In the genomic region with DNA sequence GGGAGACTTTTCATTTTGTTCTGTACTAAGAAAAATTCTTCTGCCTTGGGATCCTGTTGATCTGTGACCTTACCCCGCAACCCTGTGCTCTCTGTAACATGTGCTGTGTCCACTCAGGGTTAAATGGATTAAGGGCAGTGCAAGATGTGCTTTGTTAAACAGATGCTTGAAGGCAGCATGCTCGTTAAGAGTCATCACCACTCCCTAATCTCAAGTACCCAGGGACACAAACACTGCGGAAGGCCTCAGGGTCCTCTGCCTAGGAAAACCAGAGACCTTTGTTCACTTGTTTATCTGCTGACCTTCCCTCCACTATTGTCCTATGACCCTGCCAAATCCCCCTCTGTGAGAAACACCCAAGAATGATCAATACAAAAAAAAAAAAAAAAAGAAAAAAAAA, we compare ENCODE assay signal across 8 cellular contexts. TPM values are rescaled to one million over a fixed set of nuclear protein-coding genes. Genes with fewer than 3 reads are reported as not detected.
DNase-seq lines count a peak whose midpoint lies in the region; ATAC-seq, FAIRE-seq and TF ChIP-seq lines count a peak whose summit lies in the region.
"Not testable (repeated sequence)": the region's sequence is repeated elsewhere in the genome, so short reads cannot be mapped to it uniquely, and the experiment has no call there.

No MANE protein-coding gene starts in this region.

- TF ChIP-seq CTCF in A549 (IDR thresholded peaks at IDR 0.05); RWPE2 (IDR thresholded peaks at IDR 0.05; ENCODE audit: poor library complexity, severe bottlenecking); glutamatergic neuron (IDR thresholded peaks at IDR 0.05; ENCODE audit: partially characterized antibody, unreplicated experiment); smooth muscle cell (IDR thresholded peaks at IDR 0.05; ENCODE audit: borderline replicate concordance, insufficient read depth, poor library complexity, severe bottlenecking); type B pancreatic cell (conservative IDR thresholded peaks at IDR 0.05): not testable (repeated sequence)

- H3K9ac ChIP-seq in adipocyte (ENCODE audit: low read length) (peak overlapping the region; percentile 71), smooth muscle cell (ENCODE audit: low read depth) (peak overlapping the region; percentile 76)

- DNase-seq in A549 (ENCODE audit: low read depth in 1 of 2, low spot score in 1 of 2); RWPE2 (ENCODE audit: low spot score); adipocyte (ENCODE audit: low read depth); glutamatergic neuron; smooth muscle cell (lab: John Stamatoyannopoulos, UW; ENCODE audit: unreplicated experiment); type B pancreatic cell (ENCODE audit: extremely low spot score, unreplicated experiment): not testable (repeated sequence)

- not testable (repeated sequence) for H3K27me3 Mint-ChIP-seq in glutamatergic neuron (ENCODE audit: unreplicated experiment); type B pancreatic cell

- CTCF ChIA-PET in A549 (lab: Yijun Ruan, JAX): interaction anchor here (1.2 kb wide), 1 partner anchor 12 kb away, joined by 4 read pairs; no protein-coding TSS in a partner anchor

- WGBS in A549 (ENCODE audit: missing lambda C conversion rate): 74% methylated on average over 1 of the region's 3 CpGs
- 56 to 75% methylated on average over 1 of the region's 3 CpGs for WGBS in ectodermal cell, 2 experiments
- WGBS in mesodermal cell (ENCODE audit: insufficient coverage in 2 of 2), 2 experiments: no CpG with 5 or more reads among the region's 3 CpGs
- 50% methylated on average over 1 of the region's 3 CpGs for WGBS in smooth muscle cell (ENCODE audit: low lambda C conversion rate)

- not testable (repeated sequence) for H3K27ac ChIP-seq in A549
- H3K27ac ChIP-seq in RWPE2 (ENCODE audit: poor library complexity, severe bottlenecking) (peak overlapping the region; percentile 81), ectodermal cell (ENCODE audit: insufficient read depth, low read depth, low read length, poor library complexity, severe bottlenecking) (peak overlapping the region; percentile 69), mesodermal cell (ENCODE audit: low read depth, low read length, severe bottlenecking) (peak overlapping the region; percentile 29), smooth muscle cell (ENCODE audit: low read depth) (peak overlapping the region; percentile 95)

- ATAC-seq in A549; RWPE2 (ENCODE audit: low read depth): not testable (repeated sequence)

- H3K4me3 ChIP-seq in A549; RWPE2 (ENCODE audit: severe bottlenecking); adipocyte (ENCODE audit: low read length); ectodermal cell (ENCODE audit: insufficient read depth, low read depth, low read length); mesodermal cell (ENCODE audit: extremely low read depth, insufficient read depth, low read length, poor library complexity, severe bottlenecking); smooth muscle cell: not testable (repeated sequence)

- H3K4me2 ChIP-seq in A549 (peak overlapping the region; percentile 57), smooth muscle cell (peak overlapping the region; percentile 60)

- H3K4me1 ChIP-seq in A549 (peaks cover 35% of the 10 kb centered on the region), RWPE2 (ENCODE audit: insufficient read depth, poor library complexity, severe bottlenecking) (peaks cover 35% of the 10 kb centered on the region), adipocyte (ENCODE audit: control insufficient read depth, insufficient read depth, low read length) (peaks cover 31% of the 10 kb centered on the region), smooth muscle cell (ENCODE audit: low read depth) (peaks cover 23% of the 10 kb centered on the region)
- not testable (repeated sequence) for H3K4me1 ChIP-seq in ectodermal cell (ENCODE audit: control insufficient read depth, insufficient read depth, low read length); mesodermal cell (ENCODE audit: control insufficient read depth, insufficient read depth, low read length, poor library complexity, severe bottlenecking)

- H4K20me1 ChIP-seq in smooth muscle cell (ENCODE audit: low read depth): not testable (repeated sequence)

- not testable (repeated sequence) for FAIRE-seq in A549 (lab: Jason Lieb, UNC)

- H3K79me2 ChIP-seq in smooth muscle cell (ENCODE audit: low read depth): peaks cover 44% of the 10 kb centered on the region

- not testable (repeated sequence) for H3K27me3 ChIP-seq in RWPE2 (ENCODE audit: insufficient read depth, poor library complexity, severe bottlenecking); adipocyte (replicated peaks; ENCODE audit: control insufficient read depth, insufficient read depth, low read length); ectodermal cell (ENCODE audit: control insufficient read depth, insufficient read depth, low read length, poor library complexity, severe bottlenecking); smooth muscle cell (ENCODE audit: low read depth)

- not testable (repeated sequence) for TF ChIP-seq POLR2A in A549 (IDR thresholded peaks at IDR 0.05; ENCODE audit: low read length)

- not testable (repeated sequence) for TF ChIP-seq RAD21 in A549 (conservative IDR thresholded peaks at IDR 0.05 in 1 of 2, IDR thresholded peaks at IDR 0.05 in 1 of 2)

- H3K4me1 Mint-ChIP-seq in glutamatergic neuron (ENCODE audit: low read depth, unreplicated experiment): not testable (repeated sequence)
- H3K4me1 Mint-ChIP-seq in type B pancreatic cell (ENCODE audit: unreplicated experiment): peaks cover 27% of the 10 kb centered on the region

- H3K36me3 ChIP-seq in RWPE2 (ENCODE audit: low read depth); adipocyte (ENCODE audit: control insufficient read depth, insufficient read depth, low read length, severe bottlenecking); ectodermal cell (ENCODE audit: control insufficient read depth, insufficient read depth, low read length); mesodermal cell (ENCODE audit: control insufficient read depth, insufficient read depth, low read length); smooth muscle cell (ENCODE audit: low read depth): not testable (repeated sequence)

- not testable (repeated sequence) for TF ChIP-seq EP300 in A549 (IDR thresholded peaks at IDR 0.05)

- H3K27ac Mint-ChIP-seq in glutamatergic neuron (ENCODE audit: unreplicated experiment): peak overlapping the region; percentile 83
- peak overlapping the region; percentile 88 for H3K27ac Mint-ChIP-seq in type B pancreatic cell

- H3K36me3 Mint-ChIP-seq in glutamatergic neuron (ENCODE audit: unreplicated experiment): not testable (repeated sequence)
- peaks cover 30% of the 10 kb centered on the region for H3K36me3 Mint-ChIP-seq in type B pancreatic cell

- POLR2A ChIA-PET in A549 (lab: Yijun Ruan, JAX): interaction anchor here (0.7 kb wide), 1 partner anchor 14 kb away, joined by 3 read pairs; no protein-coding TSS in a partner anchor

- not testable (repeated sequence) for H3K9me3 ChIP-seq in A549; RWPE2 (ENCODE audit: severe bottlenecking); adipocyte (ENCODE audit: control insufficient read depth, low read length); ectodermal cell (ENCODE audit: control insufficient read depth, low read length); mesodermal cell (ENCODE audit: control insufficient read depth, low read length); smooth muscle cell (replicated peaks; ENCODE audit: low read depth)

- not testable (repeated sequence) for H3K4me3 Mint-ChIP-seq in glutamatergic neuron (ENCODE audit: unreplicated experiment); type B pancreatic cell

- H3K9me3 Mint-ChIP-seq in glutamatergic neuron (ENCODE audit: unreplicated experiment); type B pancreatic cell: not testable (repeated sequence)

- not testable (repeated sequence) for H2AFZ ChIP-seq in smooth muscle cell (ENCODE audit: low read depth)

- not testable (repeated sequence) for H3F3A ChIP-seq in smooth muscle cell (ENCODE audit: low read depth)

RNA-seq across cellular contexts. Expression of gene GLUD1, which starts 13.1 kb away (rescaled TPM):
- polyA plus RNA-seq in A549 (2011; rRNA removed) (117 and 118 TPM in 2 replicates), A549 (2017; fragmentation: RNase III; extraction: RNeasy Plus Mini Kit Qiagen cat#74134 plus additional on column Dnase treatment) (71.6 to 74.4 TPM (median 72.7 TPM) in 3 replicates), smooth muscle cell (47.6 and 66.9 TPM in 2 replicates)
- 37.9 and 43.4 TPM in 2 replicates for polyA plus RNA-seq in A549 (2012; cell fraction: cytosol; rRNA removed)
- polyA plus RNA-seq in A549 (2012; cell fraction: nucleus; rRNA removed): 31.6 and 38.5 TPM in 2 replicates
- polyA minus RNA-seq in A549 (2011; rRNA and poly(A)+ RNA removed): 71.5 and 74.9 TPM in 2 replicates
- polyA plus RNA-seq in ectodermal cell (2013, experiment 1 of 4): 102 TPM
- 101 TPM for polyA plus RNA-seq in ectodermal cell (2013, experiment 2 of 4)
- 79.2 TPM for polyA plus RNA-seq in ectodermal cell (2013, experiment 3 of 4)
- 86.2 TPM for polyA plus RNA-seq in ectodermal cell (2013, experiment 4 of 4)
- total RNA-seq in glutamatergic neuron (ENCODE audit: unreplicated experiment) (73.1 TPM), smooth muscle cell (119 and 138 TPM in 2 replicates), type B pancreatic cell (ENCODE audit: low replicate concordance) (123 and 144 TPM in 2 replicates)
- polyA plus RNA-seq in mesodermal cell (2013, experiment 1 of 2): 96.5 TPM
- polyA plus RNA-seq in mesodermal cell (2013, experiment 2 of 2): 99.0 TPM

RNA-seq across cellular contexts. Expression of gene SHLD2, which starts 13.4 kb away (rescaled TPM):
- polyA plus RNA-seq in A549 (2011; rRNA removed): 39.9 and 45.4 TPM in 2 replicates
- 7.3 and 8.5 TPM in 2 replicates for polyA plus RNA-seq in A549 (2012; cell fraction: cytosol; rRNA removed)
- polyA plus RNA-seq in A549 (2012; cell fraction: nucleus; rRNA removed): 4.6 and 6.5 TPM in 2 replicates
- polyA plus RNA-seq in A549 (2017; fragmentation: RNase III; extraction: RNeasy Plus Mini Kit Qiagen cat#74134 plus additional on column Dnase treatment): 22.9 to 25.4 TPM (median 24.4 TPM) in 3 replicates
- polyA minus RNA-seq in A549 (2011; rRNA and poly(A)+ RNA removed): 11.0 and 13.9 TPM in 2 replicates
- polyA plus RNA-seq in ectodermal cell (2013, experiment 1 of 4): 27.9 TPM
- polyA plus RNA-seq in ectodermal cell (2013, experiment 2 of 4): 25.9 TPM
- polyA plus RNA-seq in ectodermal cell (2013, experiment 3 of 4): 19.2 TPM
- 20.8 TPM for polyA plus RNA-seq in ectodermal cell (2013, experiment 4 of 4)
- 17.0 TPM for total RNA-seq in glutamatergic neuron (ENCODE audit: unreplicated experiment)
- polyA plus RNA-seq in mesodermal cell (2013, experiment 1 of 2): 22.3 TPM
- polyA plus RNA-seq in mesodermal cell (2013, experiment 2 of 2): 26.6 TPM
- 20.0 and 22.6 TPM in 2 replicates for total RNA-seq in smooth muscle cell
- 8.8 and 10.4 TPM in 2 replicates for polyA plus RNA-seq in smooth muscle cell
- total RNA-seq in type B pancreatic cell (ENCODE audit: low replicate concordance): 20.3 and 24.9 TPM in 2 replicates
